Comparison of ENCODE assay signal across 8 cellular contexts in the genomic region with DNA sequence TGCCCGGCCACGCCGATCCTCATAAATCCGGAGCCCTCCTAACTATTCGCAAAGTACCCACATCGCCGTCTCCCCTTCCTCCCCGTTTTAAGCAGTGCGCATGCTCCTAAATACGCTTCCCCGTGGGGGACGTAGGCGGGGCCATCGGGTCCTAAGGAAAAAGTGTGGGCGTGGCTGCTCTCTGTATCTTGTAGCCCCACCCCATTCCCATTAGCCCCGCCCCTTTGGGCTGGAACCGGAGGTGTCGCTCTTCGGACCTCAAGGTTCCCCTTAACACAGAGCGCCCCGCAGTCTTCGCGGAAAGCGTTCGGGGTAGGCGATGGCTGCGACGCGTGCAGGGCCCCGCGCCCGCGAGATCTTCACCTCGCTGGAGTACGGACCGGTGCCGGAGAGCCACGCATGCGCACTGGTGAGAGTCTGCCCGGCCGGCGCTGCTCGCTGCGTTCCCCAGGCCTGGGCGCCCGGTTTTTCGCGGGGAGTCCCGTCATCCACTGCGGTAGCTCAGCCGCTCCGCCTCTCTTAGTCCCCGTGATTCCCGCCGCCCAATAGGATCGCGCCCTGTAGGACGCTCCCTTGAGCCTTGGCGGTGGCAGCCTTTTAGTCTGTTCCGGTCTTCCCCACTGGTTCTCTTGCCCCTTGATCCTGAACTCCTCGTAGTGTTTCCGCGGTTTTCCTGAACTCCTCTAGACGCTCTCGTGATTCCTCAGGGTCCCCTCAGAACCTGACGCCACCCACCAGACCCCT. TPM values are rescaled to one million over a fixed set of nuclear protein-coding genes. Genes with fewer than 3 reads are reported as not detected.
A peak's percentile ranks its signal among the peaks of the same experiment; 100 is the strongest.
DNase-seq lines count a peak whose midpoint lies in the region; ATAC-seq and TF ChIP-seq lines count a peak whose summit lies in the region.

A gene (plus strand): TSS at position 213 of the 744 bp plus-strand sequence. CDS start 107 bp downstream, at position 320.

- peak; percentile 99 for DNase-seq in EH (ENCODE audit: low read depth)
- DNase-seq in H4 (ENCODE audit: low spot score), result peak; percentile 99
- peak; percentile 98 for DNase-seq in LoVo (ENCODE audit: low spot score)
- peak; percentile 97 for DNase-seq in RWPE2 (ENCODE audit: low spot score)
- DNase-seq in activated T-helper 2 cell treated with anti-CD3 and anti-CD28 coated beads, Interferon-gamma antibody, Interleukin-2, Interleukin-4, amounts not matched to agents 10 μg/mL and 5 μg/mL and 100 μg/mL, durations not matched to agents 14 hours and 24 hours and 36 hours (ENCODE audit: low spot score), result peak; percentile 98
- peak; percentile 96 for DNase-seq in fibroblast of mammary gland (ENCODE audit: low read depth)
- peak; percentile 99 for DNase-seq in natural killer cell treated with Interleukin-12 subunit alpha and Interleukin-12 subunit beta and Interleukin-15 and Interleukin-18, amount 100 ng/mL, for 72 hours (ENCODE audit: low spot score)
- peak; percentile 98 for DNase-seq in stimulated activated naive CD8-positive, alpha-beta T cell treated with anti-CD3 and anti-CD28 coated beads, Interleukin-15, Interleukin-2, amounts not matched to agents 100 U/mL and 50 U/mL, for 24 hours

- H3K4me3 ChIP-seq in RWPE2 (ENCODE audit: severe bottlenecking), result peak within 1 kb of the TSS; percentile 76
- peak within 1 kb of the TSS; percentile 88 for H3K4me3 ChIP-seq in fibroblast of mammary gland (ENCODE audit: control insufficient read depth, low read depth, low read length)

- no peaks in the 10 kb centered on the region for H3K27me3 Mint-ChIP-seq in activated T-helper 2 cell treated with anti-CD3 and anti-CD28 coated beads, Interferon-gamma antibody, Interleukin-2, Interleukin-4, amounts not matched to agents 10 μg/mL and 5 μg/mL and 100 μg/mL, durations not matched to agents 14 hours and 24 hours and 36 hours (ENCODE audit: low read depth)
- no peaks in the 10 kb centered on the region for H3K27me3 Mint-ChIP-seq in natural killer cell treated with Interleukin-12 subunit alpha and Interleukin-12 subunit beta and Interleukin-15 and Interleukin-18, amount 100 ng/mL, for 72 hours

- H3K9me3 ChIP-seq in RWPE2 (ENCODE audit: severe bottlenecking), result no peaks in the 10 kb centered on the region

- H3K36me3 ChIP-seq in RWPE2 (ENCODE audit: low read depth), result peaks cover 26% of the 10 kb centered on the region

- peak within 1 kb of the TSS; percentile 100 for H3K27ac Mint-ChIP-seq in activated T-helper 2 cell treated with anti-CD3 and anti-CD28 coated beads, Interferon-gamma antibody, Interleukin-2, Interleukin-4, amounts not matched to agents 10 μg/mL and 5 μg/mL and 100 μg/mL, durations not matched to agents 14 hours and 24 hours and 36 hours
- H3K27ac Mint-ChIP-seq in natural killer cell treated with Interleukin-12 subunit alpha and Interleukin-12 subunit beta and Interleukin-15 and Interleukin-18, amount 100 ng/mL, for 72 hours, result peak within 1 kb of the TSS; percentile 98 to 99

- H3K36me3 Mint-ChIP-seq in activated T-helper 2 cell treated with anti-CD3 and anti-CD28 coated beads, Interferon-gamma antibody, Interleukin-2, Interleukin-4, amounts not matched to agents 10 μg/mL and 5 μg/mL and 100 μg/mL, durations not matched to agents 14 hours and 24 hours and 36 hours (ENCODE audit: low read depth), result peaks cover 44% of the 10 kb centered on the region
- H3K36me3 Mint-ChIP-seq in natural killer cell treated with Interleukin-12 subunit alpha and Interleukin-12 subunit beta and Interleukin-15 and Interleukin-18, amount 100 ng/mL, for 72 hours, result peaks cover 23% of the 10 kb centered on the region

- peak within 1 kb of the TSS; percentile 81 for H3K27ac ChIP-seq in RWPE2 (ENCODE audit: poor library complexity, severe bottlenecking)

- H3K4me1 Mint-ChIP-seq in activated T-helper 2 cell treated with anti-CD3 and anti-CD28 coated beads, Interferon-gamma antibody, Interleukin-2, Interleukin-4, amounts not matched to agents 10 μg/mL and 5 μg/mL and 100 μg/mL, durations not matched to agents 14 hours and 24 hours and 36 hours (ENCODE audit: low read depth), result peaks cover 29% of the 10 kb centered on the region
- peaks cover 39 to 54% of the 10 kb centered on the region in 2 donors for H3K4me1 Mint-ChIP-seq in natural killer cell treated with Interleukin-12 subunit alpha and Interleukin-12 subunit beta and Interleukin-15 and Interleukin-18, amount 100 ng/mL, for 72 hours (ENCODE audit: low read depth in 2 of 2)

- intact Hi-C loops in activated T-helper 2 cell treated with anti-CD3 and anti-CD28 coated beads, Interferon-gamma antibody, Interleukin-2, Interleukin-4, amounts not matched to agents 10 μg/mL and 5 μg/mL and 100 μg/mL, durations not matched to agents 14 hours and 24 hours and 36 hours (cut with micrococcal nuclease), result loop anchor here (1.0 to 5.0 kb wide), 2 partner anchors 16 to 44 kb away; a partner anchor contains a TSS

- H3K27me3 ChIP-seq in RWPE2 (ENCODE audit: insufficient read depth, poor library complexity, severe bottlenecking), result no peaks in the 10 kb centered on the region

- TF ChIP-seq CTCF in RWPE2 (IDR thresholded peaks at IDR 0.05; ENCODE audit: poor library complexity, severe bottlenecking) (no peak), fibroblast of mammary gland (conservative IDR thresholded peaks at IDR 0.05; ENCODE audit: control insufficient read depth, insufficient read depth, low read depth, low read length) (no peak)

- peak within 1 kb of the TSS; percentile 99 for H3K4me3 Mint-ChIP-seq in activated T-helper 2 cell treated with anti-CD3 and anti-CD28 coated beads, Interferon-gamma antibody, Interleukin-2, Interleukin-4, amounts not matched to agents 10 μg/mL and 5 μg/mL and 100 μg/mL, durations not matched to agents 14 hours and 24 hours and 36 hours (ENCODE audit: low read depth)
- peak within 1 kb of the TSS; percentile 100 for H3K4me3 Mint-ChIP-seq in natural killer cell treated with Interleukin-12 subunit alpha and Interleukin-12 subunit beta and Interleukin-15 and Interleukin-18, amount 100 ng/mL, for 72 hours

- peaks cover 6% of the 10 kb centered on the region for H3K4me1 ChIP-seq in RWPE2 (ENCODE audit: insufficient read depth, poor library complexity, severe bottlenecking)

- ATAC-seq in RWPE2 (ENCODE audit: low read depth), result peak; percentile 94
- peak; percentile 95 to 96 for ATAC-seq in natural killer cell treated with Interleukin-12 subunit alpha and Interleukin-12 subunit beta and Interleukin-15 and Interleukin-18, amount 100 ng/mL, for 72 hours
- ATAC-seq in stimulated activated naive CD8-positive, alpha-beta T cell treated with anti-CD3 and anti-CD28 coated beads, Interleukin-15, Interleukin-2, amounts not matched to agents 100 U/mL and 50 U/mL, for 24 hours, result peak; percentile 94

- no peaks in the 10 kb centered on the region for H3K9me3 Mint-ChIP-seq in activated T-helper 2 cell treated with anti-CD3 and anti-CD28 coated beads, Interferon-gamma antibody, Interleukin-2, Interleukin-4, amounts not matched to agents 10 μg/mL and 5 μg/mL and 100 μg/mL, durations not matched to agents 14 hours and 24 hours and 36 hours
- no peaks in the 10 kb centered on the region for H3K9me3 Mint-ChIP-seq in natural killer cell treated with Interleukin-12 subunit alpha and Interleukin-12 subunit beta and Interleukin-15 and Interleukin-18, amount 100 ng/mL, for 72 hours

RNA-seq across cellular contexts. Expression of the gene that starts here (rescaled TPM):
- 17.0 and 25.7 TPM in 2 replicates for total RNA-seq in H4 (2014; rRNA removed; shearing (Covaris generic))
- total RNA-seq in activated T-helper 2 cell treated with anti-CD3 and anti-CD28 coated beads, Interferon-gamma antibody, Interleukin-2, Interleukin-4, amounts not matched to agents 10 μg/mL and 5 μg/mL and 100 μg/mL, durations not matched to agents 14 hours and 24 hours and 36 hours, result 26.4 and 32.5 TPM in 2 replicates
- total RNA-seq in natural killer cell treated with Interleukin-12 subunit alpha and Interleukin-12 subunit beta and Interleukin-15 and Interleukin-18, amount 100 ng/mL, for 72 hours, result 10 to 100 TPM; 29.0 to 65.2 TPM

Comparison
In these comparisons a context has a peak if more than half of its experiments do, and no peak if none do; other contexts are left out.
1. Peak in every context shown above with its lines: DNase-seq, ATAC-seq, H3K4me3 ChIP-seq and H3K27ac ChIP-seq.